In the genomic region with DNA sequence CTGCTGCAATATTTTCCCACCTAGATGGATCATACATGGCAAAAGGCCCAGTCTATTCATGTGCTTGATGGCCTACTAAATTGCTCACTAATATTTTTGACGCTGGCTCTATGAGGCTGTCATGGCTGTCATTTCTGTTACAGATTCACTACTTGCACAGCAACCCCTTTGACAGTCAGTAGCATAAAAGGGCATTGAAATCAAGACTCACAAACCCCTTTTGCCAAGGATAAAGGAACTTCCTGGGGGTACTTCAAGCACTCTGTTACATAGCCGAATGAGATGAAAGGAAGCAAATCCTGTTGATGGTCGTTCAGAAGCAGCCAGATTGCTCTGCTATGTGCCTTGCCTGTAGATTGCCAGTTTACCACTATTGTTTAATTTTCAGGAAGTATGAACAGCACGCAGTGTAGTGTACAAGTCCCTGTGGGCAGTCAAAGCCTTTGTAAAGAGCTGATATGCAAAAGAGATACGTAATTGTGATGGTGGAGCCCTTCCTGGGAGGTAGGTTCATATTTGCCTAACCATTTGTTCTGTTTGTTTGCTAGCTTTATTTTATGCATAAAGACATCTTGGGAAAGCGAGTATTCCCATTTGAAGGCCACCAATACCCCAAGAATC, we compare ENCODE assay signal across 1 cellular context.
TF ChIP-seq lines count a peak whose summit lies in the region.

No MANE protein-coding gene starts in this region.

TF ChIP-seq in GM12878, 131 proteins besides CTCF, POLR2A, EP300 and RAD21:
- TF ChIP-seq CEBPB (IDR thresholded peaks at IDR 0.05; ENCODE audit: borderline replicate concordance in 1 of 2, low read depth in 2 of 2, low read length in 2 of 2) (no peak), CHD1 (IDR thresholded peaks at IDR 0.05; ENCODE audit: low read depth, low read length) (no peak), HDAC6 (IDR thresholded peaks at IDR 0.05; ENCODE audit: unreplicated experiment) (no peak), KDM1A (IDR thresholded peaks at IDR 0.05; ENCODE audit: borderline replicate concordance) (no peak), HDGF (IDR thresholded peaks at IDR 0.05) (no peak), POLR2AphosphoS5 (IDR thresholded peaks at IDR 0.05; ENCODE audit: low read length) (no peak)
- TF ChIP-seq, protein P1, sequence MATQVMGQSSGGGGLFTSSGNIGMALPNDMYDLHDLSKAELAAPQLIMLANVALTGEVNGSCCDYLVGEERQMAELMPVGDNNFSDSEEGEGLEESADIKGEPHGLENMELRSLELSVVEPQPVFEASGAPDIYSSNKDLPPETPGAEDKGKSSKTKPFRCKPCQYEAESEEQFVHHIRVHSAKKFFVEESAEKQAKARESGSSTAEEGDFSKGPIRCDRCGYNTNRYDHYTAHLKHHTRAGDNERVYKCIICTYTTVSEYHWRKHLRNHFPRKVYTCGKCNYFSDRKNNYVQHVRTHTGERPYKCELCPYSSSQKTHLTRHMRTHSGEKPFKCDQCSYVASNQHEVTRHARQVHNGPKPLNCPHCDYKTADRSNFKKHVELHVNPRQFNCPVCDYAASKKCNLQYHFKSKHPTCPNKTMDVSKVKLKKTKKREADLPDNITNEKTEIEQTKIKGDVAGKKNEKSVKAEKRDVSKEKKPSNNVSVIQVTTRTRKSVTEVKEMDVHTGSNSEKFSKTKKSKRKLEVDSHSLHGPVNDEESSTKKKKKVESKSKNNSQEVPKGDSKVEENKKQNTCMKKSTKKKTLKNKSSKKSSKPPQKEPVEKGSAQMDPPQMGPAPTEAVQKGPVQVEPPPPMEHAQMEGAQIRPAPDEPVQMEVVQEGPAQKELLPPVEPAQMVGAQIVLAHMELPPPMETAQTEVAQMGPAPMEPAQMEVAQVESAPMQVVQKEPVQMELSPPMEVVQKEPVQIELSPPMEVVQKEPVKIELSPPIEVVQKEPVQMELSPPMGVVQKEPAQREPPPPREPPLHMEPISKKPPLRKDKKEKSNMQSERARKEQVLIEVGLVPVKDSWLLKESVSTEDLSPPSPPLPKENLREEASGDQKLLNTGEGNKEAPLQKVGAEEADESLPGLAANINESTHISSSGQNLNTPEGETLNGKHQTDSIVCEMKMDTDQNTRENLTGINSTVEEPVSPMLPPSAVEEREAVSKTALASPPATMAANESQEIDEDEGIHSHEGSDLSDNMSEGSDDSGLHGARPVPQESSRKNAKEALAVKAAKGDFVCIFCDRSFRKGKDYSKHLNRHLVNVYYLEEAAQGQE (IDR thresholded peaks at IDR 0.05; ENCODE audit: low read depth, low read length) = no peak
